ENCODE assay signal across 8 cellular contexts in the genomic region with DNA sequence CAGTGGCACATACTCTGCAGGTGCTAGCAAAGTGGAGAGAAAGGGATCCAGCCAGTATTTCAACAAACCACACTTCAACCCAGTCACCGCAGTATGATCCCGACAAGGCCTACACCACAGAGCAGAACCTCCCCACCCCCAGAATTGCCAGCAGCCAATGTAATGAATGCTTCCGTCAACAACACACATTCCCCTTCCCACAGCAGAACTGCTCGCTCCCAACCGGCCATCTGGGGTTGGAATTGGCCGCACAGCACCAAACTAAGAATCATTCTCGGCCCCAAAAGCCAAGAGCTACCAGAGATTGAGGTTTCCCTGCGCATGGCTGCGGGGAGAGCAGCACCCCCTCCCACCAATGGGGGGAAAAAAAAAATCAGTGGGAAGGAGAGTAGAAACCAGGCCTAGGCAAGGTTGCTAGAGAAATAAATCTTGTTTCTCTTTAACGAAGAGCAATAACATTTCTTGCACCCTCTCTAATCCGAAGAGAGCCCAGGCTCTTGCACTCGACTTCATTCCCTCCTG. TPM values are rescaled to one million over a fixed set of nuclear protein-coding genes. Genes with fewer than 3 reads are reported as not detected.
DNase-seq lines count a peak whose midpoint lies in the region; ATAC-seq and TF ChIP-seq lines count a peak whose summit lies in the region.

No MANE protein-coding gene starts in this region.

- H3K4me1 ChIP-seq in A673 (ENCODE audit: insufficient read depth, low read length, poor library complexity, severe bottlenecking) = peaks cover 47% of the 10 kb centered on the region

- H3K4me3 Mint-ChIP-seq in endothelial cell (ENCODE audit: unreplicated experiment) (peak overlapping the region; percentile 98), memory B cell (peak overlapping the region; percentile 88)
- H3K4me3 Mint-ChIP-seq in stimulated activated naive CD8-positive, alpha-beta T cell treated with anti-CD3 and anti-CD28 coated beads, Interleukin-15, Interleukin-2, amounts not matched to agents 100 ng/mL and 50 ng/mL, for 24 hours = peak overlapping the region; percentile 97

- H3K9me3 ChIP-seq in A673 (ENCODE audit: low read depth, low read length, poor library complexity, severe bottlenecking) = no peaks in the 10 kb centered on the region

- no TSS peak for BruUV-seq in A673 (replicated peaks; lab: Mats Ljungman, UMichigan)

- TF ChIP-seq CTCF in A673 (conservative IDR thresholded peaks at IDR 0.05; ENCODE audit: low read depth, low read length) (no peak), GM13976 (IDR thresholded peaks at IDR 0.05; ENCODE audit: borderline replicate concordance, control extremely low read depth, extremely low read depth, insufficient read depth, missing control alignments) (no peak), endothelial cell (IDR thresholded peaks at IDR 0.05; ENCODE audit: unreplicated experiment) (no peak)

- CTCF ChIA-PET in A673 (lab: Charles Lee) = no interaction called here

- H3K4me1 Mint-ChIP-seq in endothelial cell (ENCODE audit: unreplicated experiment) = peaks cover 47% of the 10 kb centered on the region
- peaks cover 37% of the 10 kb centered on the region for H3K4me1 Mint-ChIP-seq in memory B cell
- H3K4me1 Mint-ChIP-seq in stimulated activated naive CD8-positive, alpha-beta T cell treated with anti-CD3 and anti-CD28 coated beads, Interleukin-15, Interleukin-2, amounts not matched to agents 100 ng/mL and 50 ng/mL, for 24 hours (ENCODE audit: low read depth) = peaks cover 72% of the 10 kb centered on the region

- POLR2A ChIA-PET in A673 (lab: Charles Lee; ENCODE audit: low non-redundant PET) = no interaction called here

- DNase-seq in A673 (ENCODE audit: low spot score) (peak; percentile 71), GM13976 (ENCODE audit: low spot score) (peak; percentile 29), NCI-H2227 (lab: John Stamatoyannopoulos, UW; ENCODE audit: unreplicated experiment) (peak; percentile 60), endothelial cell (ENCODE audit: low spot score) (peak; percentile 56), memory B cell (ENCODE audit: low spot score in 2 of 2) (no peak)
- peak; percentile 6 to 12 for DNase-seq in activated CD4-positive, alpha-beta T cell treated with anti-CD3 and anti-CD28 coated beads, Interleukin-2, amount 50 U/mL, for 4 hours

- H3K27ac Mint-ChIP-seq in endothelial cell (ENCODE audit: unreplicated experiment) = peak overlapping the region; percentile 94
- peak overlapping the region; percentile 76 for H3K27ac Mint-ChIP-seq in memory B cell
- H3K27ac Mint-ChIP-seq in stimulated activated naive CD8-positive, alpha-beta T cell treated with anti-CD3 and anti-CD28 coated beads, Interleukin-15, Interleukin-2, amounts not matched to agents 100 ng/mL and 50 ng/mL, for 24 hours = peak overlapping the region; percentile 94

- peak overlapping the region; percentile 76 for H3K4me3 ChIP-seq in A673 (ENCODE audit: low read depth, low read length, poor library complexity, severe bottlenecking)

- peak overlapping the region; percentile 95 for H3K27ac ChIP-seq in A673 (ENCODE audit: low read depth, low read length, poor library complexity, severe bottlenecking)

- in situ Hi-C loops in GM13976 (cut with MboI; ENCODE audit: low sequenced_read_pairs, unreplicated experiment) = no loop called here

- H3K36me3 ChIP-seq in A673 (ENCODE audit: insufficient read depth, low read length, poor library complexity, severe bottlenecking) = no peaks in the 10 kb centered on the region

- H3K9me3 Mint-ChIP-seq in endothelial cell (ENCODE audit: unreplicated experiment) (no peaks in the 10 kb centered on the region), memory B cell (no peaks in the 10 kb centered on the region)
- H3K9me3 Mint-ChIP-seq in stimulated activated naive CD8-positive, alpha-beta T cell treated with anti-CD3 and anti-CD28 coated beads, Interleukin-15, Interleukin-2, amounts not matched to agents 100 ng/mL and 50 ng/mL, for 24 hours = no peaks in the 10 kb centered on the region

- H3K27me3 Mint-ChIP-seq in endothelial cell (ENCODE audit: unreplicated experiment) = peaks cover 10% of the 10 kb centered on the region
- no peaks in the 10 kb centered on the region for H3K27me3 Mint-ChIP-seq in memory B cell
- H3K27me3 Mint-ChIP-seq in stimulated activated naive CD8-positive, alpha-beta T cell treated with anti-CD3 and anti-CD28 coated beads, Interleukin-15, Interleukin-2, amounts not matched to agents 100 ng/mL and 50 ng/mL, for 24 hours = no peaks in the 10 kb centered on the region

- intact Hi-C loops in A673 (cut with micrococcal nuclease; ENCODE audit: unreplicated experiment) = no loop called here

- ATAC-seq in memory B cell (ENCODE audit: low read depth) (no peak), GM19324 (IDR thresholded peaks at IDR 0.05; ENCODE audit: low FRiP score, unreplicated experiment) (no peak)

- no peaks in the 10 kb centered on the region for H3K27me3 ChIP-seq in A673 (replicated peaks; ENCODE audit: insufficient read depth, low read depth, low read length, poor library complexity)

- peaks cover 12% of the 10 kb centered on the region for H3K36me3 Mint-ChIP-seq in endothelial cell (ENCODE audit: low read depth, unreplicated experiment)
- H3K36me3 Mint-ChIP-seq in memory B cell = no peaks in the 10 kb centered on the region
- peaks cover 8% of the 10 kb centered on the region for H3K36me3 Mint-ChIP-seq in stimulated activated naive CD8-positive, alpha-beta T cell treated with anti-CD3 and anti-CD28 coated beads, Interleukin-15, Interleukin-2, amounts not matched to agents 100 ng/mL and 50 ng/mL, for 24 hours (ENCODE audit: low read depth)

RNA-seq across cellular contexts. Expression of a gene that starts 1.1 kb away (rescaled TPM):
- total RNA-seq in A673 (2021) (31.9 and 32.1 TPM in 2 replicates), endothelial cell (ENCODE audit: unreplicated experiment) (33.7 TPM)

Comparison
In these comparisons a context has a peak if more than half of its experiments do, and no peak if none do; other contexts are left out.
1. DNase-seq: peak in A673 (single experiment), GM13976 (single experiment), NCI-H2227 (single experiment), activated CD4-positive, alpha-beta T cell treated with anti-CD3 and anti-CD28 coated beads, Interleukin-2, amount 50 U/mL, for 4 hours (2 of 2) and endothelial cell (single experiment); none in memory B cell (0 of 2).
2. Peak in every context shown above with its lines, with median percentiles within 50 percentile points of each other: H3K27ac Mint-ChIP-seq and H3K4me3 Mint-ChIP-seq.